1 cellular context compared by ENCODE assay signal in the genomic region with DNA sequence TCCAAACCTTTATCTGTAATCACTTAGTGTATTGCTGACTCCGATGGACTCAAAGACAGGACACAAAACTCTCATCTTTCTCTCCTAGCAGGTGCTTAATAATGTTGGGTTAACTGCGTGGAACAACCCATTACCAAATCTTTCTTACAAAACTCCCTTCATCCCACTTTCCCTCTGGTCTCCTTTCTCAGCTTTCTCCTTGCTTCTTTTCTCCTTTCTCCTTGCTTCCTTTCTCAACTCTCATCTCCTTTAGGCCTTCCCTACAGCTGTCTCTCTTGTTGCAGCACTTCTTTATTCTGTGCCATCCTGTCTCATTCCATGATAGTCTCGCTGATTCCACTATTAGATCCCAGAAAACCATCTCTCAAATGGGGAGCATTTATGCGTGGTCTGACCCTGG.
TF ChIP-seq lines count a peak whose summit lies in the region.

No MANE protein-coding gene starts in this region.

TF ChIP-seq in SK-N-SH treated with all-trans-retinoic acid at 6 μM for 48 hours, 23 proteins besides CTCF, POLR2A, EP300 and RAD21 (continued from another document):
- TF ChIP-seq, protein P1, sequence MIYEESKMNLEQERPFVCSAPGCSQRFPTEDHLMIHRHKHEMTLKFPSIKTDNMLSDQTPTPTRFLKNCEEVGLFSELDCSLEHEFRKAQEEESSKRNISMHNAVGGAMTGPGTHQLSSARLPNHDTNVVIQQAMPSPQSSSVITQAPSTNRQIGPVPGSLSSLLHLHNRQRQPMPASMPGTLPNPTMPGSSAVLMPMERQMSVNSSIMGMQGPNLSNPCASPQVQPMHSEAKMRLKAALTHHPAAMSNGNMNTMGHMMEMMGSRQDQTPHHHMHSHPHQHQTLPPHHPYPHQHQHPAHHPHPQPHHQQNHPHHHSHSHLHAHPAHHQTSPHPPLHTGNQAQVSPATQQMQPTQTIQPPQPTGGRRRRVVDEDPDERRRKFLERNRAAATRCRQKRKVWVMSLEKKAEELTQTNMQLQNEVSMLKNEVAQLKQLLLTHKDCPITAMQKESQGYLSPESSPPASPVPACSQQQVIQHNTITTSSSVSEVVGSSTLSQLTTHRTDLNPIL (CRISPR knock-in tag; IDR thresholded peaks at IDR 0.05; ENCODE audit: low read depth): no peak
- TF ChIP-seq BACH2 (CRISPR knock-in tag; IDR thresholded peaks at IDR 0.05; ENCODE audit: borderline replicate concordance) (no peak), PPARA (CRISPR knock-in tag; IDR thresholded peaks at IDR 0.05; ENCODE audit: borderline replicate concordance) (no peak), TCF4 (CRISPR knock-in tag; IDR thresholded peaks at IDR 0.05; ENCODE audit: borderline replicate concordance) (no peak), ZFP3 (CRISPR knock-in tag; IDR thresholded peaks at IDR 0.05) (no peak), ARNTL (CRISPR knock-in tag; IDR thresholded peaks at IDR 0.05; ENCODE audit: borderline replicate concordance, low read depth) (no peak), ZNF70 (CRISPR knock-in tag; IDR thresholded peaks at IDR 0.05) (no peak), GLIS3 (CRISPR knock-in tag; IDR thresholded peaks at IDR 0.05) (no peak)
- TF ChIP-seq, protein P2, sequence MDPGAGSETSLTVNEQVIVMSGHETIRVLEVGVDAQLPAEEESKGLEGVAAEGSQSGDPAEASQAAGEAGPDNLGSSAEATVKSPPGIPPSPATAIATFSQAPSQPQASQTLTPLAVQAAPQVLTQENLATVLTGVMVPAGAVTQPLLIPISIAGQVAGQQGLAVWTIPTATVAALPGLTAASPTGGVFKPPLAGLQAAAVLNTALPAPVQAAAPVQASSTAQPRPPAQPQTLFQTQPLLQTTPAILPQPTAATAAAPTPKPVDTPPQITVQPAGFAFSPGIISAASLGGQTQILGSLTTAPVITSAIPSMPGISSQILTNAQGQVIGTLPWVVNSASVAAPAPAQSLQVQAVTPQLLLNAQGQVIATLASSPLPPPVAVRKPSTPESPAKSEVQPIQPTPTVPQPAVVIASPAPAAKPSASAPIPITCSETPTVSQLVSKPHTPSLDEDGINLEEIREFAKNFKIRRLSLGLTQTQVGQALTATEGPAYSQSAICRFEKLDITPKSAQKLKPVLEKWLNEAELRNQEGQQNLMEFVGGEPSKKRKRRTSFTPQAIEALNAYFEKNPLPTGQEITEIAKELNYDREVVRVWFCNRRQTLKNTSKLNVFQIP (CRISPR knock-in tag; IDR thresholded peaks at IDR 0.05; ENCODE audit: borderline replicate concordance, low read depth): no peak
- TF ChIP-seq, protein P3, sequence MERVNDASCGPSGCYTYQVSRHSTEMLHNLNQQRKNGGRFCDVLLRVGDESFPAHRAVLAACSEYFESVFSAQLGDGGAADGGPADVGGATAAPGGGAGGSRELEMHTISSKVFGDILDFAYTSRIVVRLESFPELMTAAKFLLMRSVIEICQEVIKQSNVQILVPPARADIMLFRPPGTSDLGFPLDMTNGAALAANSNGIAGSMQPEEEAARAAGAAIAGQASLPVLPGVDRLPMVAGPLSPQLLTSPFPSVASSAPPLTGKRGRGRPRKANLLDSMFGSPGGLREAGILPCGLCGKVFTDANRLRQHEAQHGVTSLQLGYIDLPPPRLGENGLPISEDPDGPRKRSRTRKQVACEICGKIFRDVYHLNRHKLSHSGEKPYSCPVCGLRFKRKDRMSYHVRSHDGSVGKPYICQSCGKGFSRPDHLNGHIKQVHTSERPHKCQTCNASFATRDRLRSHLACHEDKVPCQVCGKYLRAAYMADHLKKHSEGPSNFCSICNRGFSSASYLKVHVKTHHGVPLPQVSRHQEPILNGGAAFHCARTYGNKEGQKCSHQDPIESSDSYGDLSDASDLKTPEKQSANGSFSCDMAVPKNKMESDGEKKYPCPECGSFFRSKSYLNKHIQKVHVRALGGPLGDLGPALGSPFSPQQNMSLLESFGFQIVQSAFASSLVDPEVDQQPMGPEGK (CRISPR knock-in tag; IDR thresholded peaks at IDR 0.05; ENCODE audit: borderline replicate concordance): no peak
